ENCODE assay signal across 30 cellular contexts in the genomic region with DNA sequence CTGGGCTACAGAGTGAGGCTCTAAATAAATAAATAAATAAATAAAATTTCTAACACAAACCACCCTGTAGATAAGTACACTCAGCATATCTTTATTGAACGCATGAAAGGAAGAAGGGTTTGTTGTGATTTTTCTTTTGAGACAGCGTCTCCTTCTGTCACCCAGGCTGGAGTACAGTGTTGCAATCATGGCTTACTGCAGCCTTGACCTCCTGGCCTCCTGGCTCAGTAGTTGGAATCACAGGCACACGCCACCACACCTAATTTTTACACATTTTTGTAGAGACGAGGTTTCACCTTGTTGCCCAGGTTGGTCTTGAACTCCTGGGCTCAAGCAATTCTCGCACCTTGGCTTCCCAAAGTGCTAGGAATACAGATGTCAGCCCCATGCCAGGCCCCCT.
"Had no signal": no experiment of that assay in that cellular context is flagged by ENCODE, and none has a peak within 500 bp of the region (broad histone marks: within the 10 kb centered on the region; RNA-seq: fewer than 3 reads in every experiment).

No MANE protein-coding gene starts in this region.

- H3K27ac ChIP-seq: ascending aorta, cardiac muscle cell, VCaP had no signal

- H3K4me3 ChIP-seq: ascending aorta, cardiac muscle cell had no signal

- H3K36me3 ChIP-seq: ascending aorta, cardiac muscle cell had no signal

- H3K27me3 ChIP-seq: ascending aorta, cardiac muscle cell had no signal

- ATAC-seq: activated CD8-positive, alpha-beta T cell treated with anti-CD3 and anti-CD28 coated beads for 36 hours; activated naive CD8-positive, alpha-beta T cell treated with anti-CD3 and anti-CD28 coated beads, Interleukin-2, amount 50 U/mL, for 24 hours; T-cell; T-helper 17 cell had no signal

- H3K9me3 ChIP-seq: ascending aorta had no signal

- H3K4me1 ChIP-seq: ascending aorta had no signal

- DNase-seq: activated B cell treated with CpG ODN at 0.5 μM for 24 hours; activated CD4-positive, alpha-beta memory T cell treated with anti-CD3 and anti-CD28 coated beads for 36 hours; activated CD4-positive, alpha-beta T cell treated with anti-CD3 and anti-CD28 coated beads for 4 hours; activated CD4-positive, alpha-beta T cell treated with anti-CD3 and anti-CD28 coated beads, Interleukin-2, amount 10 ng/mL, durations not matched to agents 24 days and 14 days; activated CD4-positive, alpha-beta T cell treated with anti-CD3 and anti-CD28 coated beads, Interleukin-2, amount 50 U/mL, for 1 hour; activated CD4-positive, alpha-beta T cell treated with anti-CD3 and anti-CD28 coated beads, Interleukin-2, amount 50 U/mL, for 4 hours; activated CD4-positive, CD25-positive, alpha-beta regulatory T cell treated with anti-CD3 and anti-CD28 coated beads, Interleukin-2, amount 50 U/mL, for 72 hours; activated CD8-positive, alpha-beta memory T cell treated with anti-CD3 and anti-CD28 coated beads, Interleukin-2, amount 50 U/mL, for 4 hours; activated CD8-positive, alpha-beta T cell treated with anti-CD3 and anti-CD28 coated beads for 36 hours; activated effector memory CD4-positive, alpha-beta T cell treated with Interleukin-2 at 50 U/mL for 16 hours; activated gamma-delta T cell; activated naive CD4-positive, alpha-beta T cell treated with anti-CD3 and anti-CD28 coated beads, Interleukin-2, amount 10 ng/mL, durations not matched to agents 7 days and 5 days; activated naive CD4-positive, alpha-beta T cell treated with Interleukin-2 at 50 U/mL for 16 hours; activated naive CD8-positive, alpha-beta T cell treated with anti-CD3 and anti-CD28 coated beads, Interleukin-2, amount 10 ng/mL, durations not matched to agents 7 days and 5 days; activated naive CD8-positive, alpha-beta T cell treated with anti-CD3 and anti-CD28 coated beads, Interleukin-2, amount 50 U/mL, for 24 hours; activated T-cell treated with anti-CD3 and anti-CD28 coated beads for 4 hours; activated T-cell treated with anti-CD3 and anti-CD28 coated beads, Interleukin-2, amount 50 U/mL, for 24 hours; activated T-cell treated with anti-CD3 and anti-CD28 coated beads, Interleukin-2, amount 50 U/mL, for 48 hours; amygdala; anterior cingulate cortex; caudate nucleus; cerebellar nuclear complex; T-cell; T-helper 17 cell; T-helper 9 cell had no signal

- FAIRE-seq: bronchial epithelial cell, TTC549 had no signal
